In the genomic region with DNA sequence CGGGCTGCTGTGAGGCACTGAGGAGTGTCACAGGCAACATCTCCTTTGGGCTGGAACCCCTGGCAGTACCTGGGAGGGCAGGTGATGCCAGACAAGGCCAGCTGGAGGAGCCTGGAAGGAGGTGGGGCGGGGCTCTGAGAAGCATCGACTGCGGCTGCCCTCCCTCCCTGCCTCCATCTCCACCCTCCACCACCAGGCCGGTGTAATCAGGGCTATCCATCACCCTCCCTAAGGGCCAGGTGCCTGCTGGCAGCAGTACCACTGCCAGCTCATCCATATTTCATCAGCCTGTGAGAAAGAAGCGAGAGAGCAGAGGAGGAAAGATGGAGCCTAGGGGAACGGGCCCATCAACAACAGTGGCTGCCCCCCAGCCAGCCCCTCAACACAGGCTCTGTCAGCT, we compare ENCODE assay signal across 16 cellular contexts. TPM values are rescaled to one million over a fixed set of nuclear protein-coding genes. Genes with fewer than 3 reads are reported as not detected.
DNase-seq lines count a peak whose midpoint lies in the region; ATAC-seq and TF ChIP-seq lines count a peak whose summit lies in the region.
"Had no signal": no experiment of that assay in that cellular context is flagged by ENCODE, and none has a peak within 500 bp of the region (broad histone marks: within the 10 kb centered on the region; RNA-seq: fewer than 3 reads in every experiment).

No MANE protein-coding gene starts in this region.

- no peak overlapping the region for H3K27ac Mint-ChIP-seq in chondrocyte (ENCODE audit: unreplicated experiment)
- H3K27ac Mint-ChIP-seq in activated CD8-positive, alpha-beta T cell treated with anti-CD3 and anti-CD28 coated beads, Interleukin-2, amount 10 ng/mL, durations not matched to agents 7 days and 5 days, result no peak overlapping the region
- H3K27ac Mint-ChIP-seq: activated CD8-positive, alpha-beta T cell treated with anti-CD3 and anti-CD28 coated beads for 36 hours; activated T-helper 2 cell treated with anti-CD3 and anti-CD28 coated beads, Interferon-gamma antibody, Interleukin-2, Interleukin-4, amounts not matched to agents 10 μg/mL and 5 μg/mL and 100 μg/mL, durations not matched to agents 14 hours and 24 hours and 36 hours; stimulated activated naive B cell treated with anti-CD40 and anti-IgM and Interleukin-4, amounts not matched to agents 10 μg/mL and 1 μg/mL and 100 μg/mL, for 72 hours had no signal

- no peak overlapping the region for H3K4me3 Mint-ChIP-seq in chondrocyte (ENCODE audit: unreplicated experiment)
- H3K4me3 Mint-ChIP-seq in activated CD8-positive, alpha-beta T cell treated with anti-CD3 and anti-CD28 coated beads, Interleukin-2, amount 10 ng/mL, durations not matched to agents 7 days and 5 days, result no peak overlapping the region
- H3K4me3 Mint-ChIP-seq: activated CD8-positive, alpha-beta T cell treated with anti-CD3 and anti-CD28 coated beads for 36 hours; stimulated activated naive B cell treated with anti-CD40 and anti-IgM and Interleukin-4, amounts not matched to agents 10 μg/mL and 1 μg/mL and 100 μg/mL, for 72 hours had no signal

- POLR2A ChIA-PET in activated CD8-positive, alpha-beta T cell treated with anti-CD3 and anti-CD28 coated beads, Interleukin-2, amount 10 ng/mL, durations not matched to agents 7 days and 5 days (lab: Charles Lee), result no interaction called here

- no peaks in the 10 kb centered on the region for H3K9me3 Mint-ChIP-seq in chondrocyte (ENCODE audit: low read depth)
- H3K9me3 Mint-ChIP-seq in activated CD8-positive, alpha-beta T cell treated with anti-CD3 and anti-CD28 coated beads, Interleukin-2, amount 10 ng/mL, durations not matched to agents 7 days and 5 days (ENCODE audit: insufficient read depth), result no peaks in the 10 kb centered on the region
- H3K9me3 Mint-ChIP-seq: activated CD8-positive, alpha-beta T cell treated with anti-CD3 and anti-CD28 coated beads for 36 hours; activated T-helper 2 cell treated with anti-CD3 and anti-CD28 coated beads, Interferon-gamma antibody, Interleukin-2, Interleukin-4, amounts not matched to agents 10 μg/mL and 5 μg/mL and 100 μg/mL, durations not matched to agents 14 hours and 24 hours and 36 hours; stimulated activated naive B cell treated with anti-CD40 and anti-IgM and Interleukin-4, amounts not matched to agents 10 μg/mL and 1 μg/mL and 100 μg/mL, for 72 hours had no signal

- H3K36me3 Mint-ChIP-seq in chondrocyte (ENCODE audit: low read depth), result no peaks in the 10 kb centered on the region
- no peaks in the 10 kb centered on the region for H3K36me3 Mint-ChIP-seq in activated CD8-positive, alpha-beta T cell treated with anti-CD3 and anti-CD28 coated beads, Interleukin-2, amount 10 ng/mL, durations not matched to agents 7 days and 5 days (ENCODE audit: low read depth)

- H3K4me3 ChIP-seq in heart left ventricle, result no peak overlapping the region
- H3K4me3 ChIP-seq: upper lobe of left lung had no signal

- H3K36me3 ChIP-seq in heart left ventricle, result no peaks in the 10 kb centered on the region
- H3K36me3 ChIP-seq: upper lobe of left lung had no signal

- DNase-seq in COR-L47 (lab: John Stamatoyannopoulos, UW) (peak; percentile 76), NCI-H1092 (lab: John Stamatoyannopoulos, UW) (peak; percentile 42), NCI-H510A treated with DMSO at 0.1 percent for 48 hours (lab: John Stamatoyannopoulos, UW) (peak; percentile 59), chondrocyte (ENCODE audit: low spot score) (peak; percentile 66), heart left ventricle (no peak)
- no peak for DNase-seq in stimulated activated naive CD8-positive, alpha-beta T cell treated with anti-CD3 and anti-CD28 coated beads, Interleukin-15, Interleukin-2, amounts not matched to agents 100 U/mL and 50 U/mL, for 24 hours
- DNase-seq in activated CD8-positive, alpha-beta T cell treated with anti-CD3 and anti-CD28 coated beads, Interleukin-2, amount 10 ng/mL, durations not matched to agents 7 days and 5 days, result no peak
- DNase-seq: activated CD8-positive, alpha-beta T cell treated with anti-CD3 and anti-CD28 coated beads for 36 hours; aorta; cortex of kidney; erythroblast; midbrain; stimulated activated naive B cell treated with anti-CD40 and anti-IgM and Interleukin-4, amounts not matched to agents 10 μg/mL and 1 μg/mL and 100 μg/mL, for 72 hours; upper lobe of left lung had no signal

- CTCF ChIA-PET in activated CD8-positive, alpha-beta T cell treated with anti-CD3 and anti-CD28 coated beads, Interleukin-2, amount 10 ng/mL, durations not matched to agents 7 days and 5 days (lab: Charles Lee), result no interaction called here

- H3K27me3 Mint-ChIP-seq in chondrocyte (ENCODE audit: low read depth), result peaks cover 28% of the 10 kb centered on the region
- peaks cover 6% of the 10 kb centered on the region for H3K27me3 Mint-ChIP-seq in activated CD8-positive, alpha-beta T cell treated with anti-CD3 and anti-CD28 coated beads, Interleukin-2, amount 10 ng/mL, durations not matched to agents 7 days and 5 days (ENCODE audit: low read depth)

- intact Hi-C loops in heart left ventricle (cut with DNase I), result loop anchor here in 1 of 10 donors (5.0 kb wide), 1 partner anchor 48 kb away; no protein-coding TSS in a partner anchor

- WGBS in heart left ventricle, 4 donors, result 69 to 85% (median 79%) methylated on average over 2 to 7 of the region's 7 CpGs

- H3K9me3 ChIP-seq in heart left ventricle, result no peaks in the 10 kb centered on the region
- H3K9me3 ChIP-seq: upper lobe of left lung had no signal

- H3K4me1 ChIP-seq in heart left ventricle, result no peaks in the 10 kb centered on the region
- H3K4me1 ChIP-seq: upper lobe of left lung had no signal

- no peak for TF ChIP-seq POLR2A in heart left ventricle (IDR thresholded peaks at IDR 0.05)

- H3K27me3 ChIP-seq in heart left ventricle, result peaks cover 0 to 3% (median 0%) of the 10 kb centered on the region in 9 donors
- H3K27me3 ChIP-seq: upper lobe of left lung had no signal

- ATAC-seq in stimulated activated naive CD8-positive, alpha-beta T cell treated with anti-CD3 and anti-CD28 coated beads, Interleukin-15, Interleukin-2, amounts not matched to agents 100 U/mL and 50 U/mL, for 24 hours, result no peak
- no peak for ATAC-seq in heart left ventricle
- ATAC-seq in activated CD8-positive, alpha-beta T cell treated with anti-CD3 and anti-CD28 coated beads, Interleukin-2, amount 10 ng/mL, durations not matched to agents 7 days and 5 days, result no peak
- no peak for ATAC-seq in GM19397 (IDR thresholded peaks at IDR 0.05; ENCODE audit: unreplicated experiment)
- ATAC-seq: activated CD8-positive, alpha-beta T cell treated with anti-CD3 and anti-CD28 coated beads for 36 hours; stimulated activated naive B cell treated with anti-CD40 and anti-IgM and Interleukin-4, amounts not matched to agents 10 μg/mL and 1 μg/mL and 100 μg/mL, for 72 hours had no signal

- H3K27ac ChIP-seq in heart left ventricle, result no peak overlapping the region
- H3K27ac ChIP-seq: upper lobe of left lung had no signal

- TF ChIP-seq CTCF in chondrocyte (IDR thresholded peaks at IDR 0.05), result no peak
- no peak for TF ChIP-seq CTCF in heart left ventricle (IDR thresholded peaks at IDR 0.05)

- no peaks in the 10 kb centered on the region for H3K4me1 Mint-ChIP-seq in chondrocyte (ENCODE audit: low read depth)
- H3K4me1 Mint-ChIP-seq in activated CD8-positive, alpha-beta T cell treated with anti-CD3 and anti-CD28 coated beads, Interleukin-2, amount 10 ng/mL, durations not matched to agents 7 days and 5 days (ENCODE audit: low read depth), result no peaks in the 10 kb centered on the region
- H3K4me1 Mint-ChIP-seq: stimulated activated naive B cell treated with anti-CD40 and anti-IgM and Interleukin-4, amounts not matched to agents 10 μg/mL and 1 μg/mL and 100 μg/mL, for 72 hours had no signal

RNA-seq across cellular contexts. Expression of gene RASD2, which starts 51.4 kb away (rescaled TPM):
- total RNA-seq in chondrocyte (0.27 to 0.28 TPM in 2 of 3 replicates, not detected in the other), heart left ventricle (10 to 100 TPM in 1 of 9 donors, 1 to 10 TPM in 8; 1.4 to 10.5 (median 5.3) TPM)
- polyA plus RNA-seq in heart left ventricle, result 1 to 10 TPM; 3.7 to 4.8 TPM
- under 1 TPM; 0.08 TPM for total RNA-seq in activated CD8-positive, alpha-beta T cell treated with anti-CD3 and anti-CD28 coated beads, Interleukin-2, amount 10 ng/mL, durations not matched to agents 7 days and 5 days
- total RNA-seq: activated CD8-positive, alpha-beta T cell treated with anti-CD3 and anti-CD28 coated beads for 36 hours; activated T-helper 2 cell treated with anti-CD3 and anti-CD28 coated beads, Interferon-gamma antibody, Interleukin-2, Interleukin-4, amounts not matched to agents 10 μg/mL and 5 μg/mL and 100 μg/mL, durations not matched to agents 14 hours and 24 hours and 36 hours had no signal

Comparison
In these comparisons a context has a peak if more than half of its experiments do, and no peak if none do; other contexts are left out.
1. DNase-seq: peak in COR-L47 (single experiment), NCI-H1092 (single experiment), NCI-H510A treated with DMSO at 0.1 percent for 48 hours (single experiment) and chondrocyte (single experiment); none in stimulated activated naive CD8-positive, alpha-beta T cell treated with anti-CD3 and anti-CD28 coated beads, Interleukin-15, Interleukin-2, amounts not matched to agents 100 U/mL and 50 U/mL, for 24 hours (single experiment), heart left ventricle (0 of 5) and activated CD8-positive, alpha-beta T cell treated with anti-CD3 and anti-CD28 coated beads, Interleukin-2, amount 10 ng/mL, durations not matched to agents 7 days and 5 days (single experiment).